Comparison of ENCODE assay signal across 11 cellular contexts in genomic region chr11:17544181-17544622, GRCh38. TPM values are rescaled to one million over a fixed set of nuclear protein-coding genes. Genes with fewer than 3 reads are reported as not detected.
DNase-seq lines count a peak whose midpoint lies in the region; ATAC-seq and TF ChIP-seq lines count a peak whose summit lies in the region.
"Had no signal": no experiment of that assay in that cellular context is flagged by ENCODE, and none has a peak within 500 bp of the region (broad histone marks: within the 10 kb centered on the region; RNA-seq: fewer than 3 reads in every experiment).

USH1C (minus strand) TSS chr11:17544416; CDS start chr11:17544307, 109 bp downstream.

- no peaks in the 10 kb centered on the region for H3K9me3 Mint-ChIP-seq in activated naive CD4-positive, alpha-beta T cell treated with anti-CD3 and anti-CD28 coated beads for 36 hours
- no peaks in the 10 kb centered on the region for H3K9me3 Mint-ChIP-seq in brain

- in situ Hi-C loops in GM13976 (cut with MboI; ENCODE audit: low sequenced_read_pairs, unreplicated experiment), result no loop called here

- no peak within 1 kb of the TSS for H3K27ac Mint-ChIP-seq in activated naive CD4-positive, alpha-beta T cell treated with anti-CD3 and anti-CD28 coated beads for 36 hours
- H3K27ac Mint-ChIP-seq in brain, result peak within 1 kb of the TSS in 2 of 5 experiments; percentile 29 to 42

- peaks cover 40% of the 10 kb centered on the region for H3K27me3 ChIP-seq in upper lobe of right lung
- H3K27me3 ChIP-seq: BLaER1 treated with 17β-estradiol and CSF1 and Interleukin-3, amounts not matched to agents 10 nM and 100 nM had no signal

- H3K4me3 Mint-ChIP-seq in activated naive CD4-positive, alpha-beta T cell treated with anti-CD3 and anti-CD28 coated beads for 36 hours, result no peak within 1 kb of the TSS
- peak within 1 kb of the TSS in 3 of 5 experiments; percentile 40 to 56 (median 40) for H3K4me3 Mint-ChIP-seq in brain

- H3K36me3 Mint-ChIP-seq in activated naive CD4-positive, alpha-beta T cell treated with anti-CD3 and anti-CD28 coated beads for 36 hours (ENCODE audit: low read depth), result no peaks in the 10 kb centered on the region
- H3K36me3 Mint-ChIP-seq in brain, result no peaks in the 10 kb centered on the region

- H3K4me1 ChIP-seq in mucosa of descending colon (ENCODE audit: low read depth) (peaks cover 10% of the 10 kb centered on the region), upper lobe of right lung (no peaks in the 10 kb centered on the region)
- H3K4me1 ChIP-seq: BLaER1 treated with 17β-estradiol and CSF1 and Interleukin-3, amounts not matched to agents 10 nM and 100 nM had no signal

- H3K9me3 ChIP-seq in mucosa of descending colon, result no peaks in the 10 kb centered on the region
- no peaks in the 10 kb centered on the region for H3K9me3 ChIP-seq in upper lobe of right lung

- peak; percentile 40 for DNase-seq in activated naive CD4-positive, alpha-beta T cell treated with anti-CD3 and anti-CD28 coated beads for 36 hours
- DNase-seq in activated naive CD4-positive, alpha-beta T cell (lab: John Stamatoyannopoulos, UW), result no peak
- peak; percentile 74 to 92 (median 87) for DNase-seq in mucosa of descending colon
- DNase-seq in upper lobe of right lung, result no peak
- DNase-seq in C1 segment of cervical spinal cord (lab: John Stamatoyannopoulos, UW), result no peak
- DNase-seq in GM13976 (ENCODE audit: low spot score), result no peak

- TF ChIP-seq CTCF in brain (conservative IDR thresholded peaks at IDR 0.05), result no peak
- no peak for TF ChIP-seq CTCF in mucosa of descending colon (IDR thresholded peaks at IDR 0.05)
- no peak for TF ChIP-seq CTCF in upper lobe of right lung (IDR thresholded peaks at IDR 0.05)
- TF ChIP-seq CTCF in GM13976 (IDR thresholded peaks at IDR 0.05; ENCODE audit: borderline replicate concordance, control extremely low read depth, extremely low read depth, insufficient read depth, missing control alignments), result no peak

- ATAC-seq in mucosa of descending colon (peak; percentile 83), upper lobe of right lung (peak; percentile 77), GM19328 (IDR thresholded peaks at IDR 0.05; ENCODE audit: unreplicated experiment) (no peak)

- CTCF ChIA-PET in activated naive CD4-positive, alpha-beta T cell treated with anti-CD3 and anti-CD28 coated beads for 36 hours (lab: Charles Lee), result interaction anchor here (1.2 kb wide), 1 partner anchor 13 kb away, joined by 3 read pairs; no protein-coding TSS in a partner anchor

- H3K36me3 ChIP-seq in mucosa of descending colon (ENCODE audit: low read depth) (no peaks in the 10 kb centered on the region), upper lobe of right lung (no peaks in the 10 kb centered on the region)
- H3K36me3 ChIP-seq: BLaER1 treated with 17β-estradiol and CSF1 and Interleukin-3, amounts not matched to agents 10 nM and 100 nM had no signal

- peaks cover 29% of the 10 kb centered on the region for H3K27me3 Mint-ChIP-seq in activated naive CD4-positive, alpha-beta T cell treated with anti-CD3 and anti-CD28 coated beads for 36 hours (ENCODE audit: low read depth)
- peaks cover 24% of the 10 kb centered on the region for H3K27me3 Mint-ChIP-seq in brain

- intact Hi-C loops in activated naive CD4-positive, alpha-beta T cell treated with anti-CD3 and anti-CD28 coated beads for 36 hours (cut with micrococcal nuclease), result no loop called here
- intact Hi-C loops in mucosa of descending colon (cut with DNase I, micrococcal nuclease) (no loop called here), upper lobe of right lung (cut with DNase I) (no loop called here)

- H3K4me1 Mint-ChIP-seq in activated naive CD4-positive, alpha-beta T cell treated with anti-CD3 and anti-CD28 coated beads for 36 hours (ENCODE audit: low read depth), result peaks cover 4% of the 10 kb centered on the region
- peaks cover 21% of the 10 kb centered on the region for H3K4me1 Mint-ChIP-seq in brain

- H3K4me3 ChIP-seq in mucosa of descending colon, result peak within 1 kb of the TSS; percentile 57
- H3K4me3 ChIP-seq in upper lobe of right lung, result no peak within 1 kb of the TSS
- H3K4me3 ChIP-seq: BLaER1 treated with 17β-estradiol and CSF1 and Interleukin-3, amounts not matched to agents 10 nM and 100 nM had no signal

- H3K27ac ChIP-seq in upper lobe of right lung, result no peak within 1 kb of the TSS
- H3K27ac ChIP-seq: BLaER1 treated with 17β-estradiol and CSF1 and Interleukin-3, amounts not matched to agents 10 nM and 100 nM had no signal

RNA-seq across cellular contexts. Expression of gene USH1C, which starts in this region (rescaled TPM):
- total RNA-seq in activated naive CD4-positive, alpha-beta T cell treated with anti-CD3 and anti-CD28 coated beads for 36 hours, result not detected
- polyA plus RNA-seq in brain (ENCODE audit: insufficient read depth, low read depth, low replicate concordance), result 20.5 TPM
- total RNA-seq in mucosa of descending colon (100 to 1,000 TPM in 2 of 3 donors, 10 to 100 TPM in 1; 81.7 to 229 (median 141) TPM), upper lobe of right lung (not detected)
- total RNA-seq: fibroblast of lung; T-helper 1 cell treated with Interleukin-12 subunit alpha and Interleukin-12 subunit beta and Interleukin-4 antibody, amounts not matched to agents 30 ng/mL and 1 ng/mL, for 36 hours had no signal
- polyA plus RNA-seq: fibroblast of lung had no signal

Comparison
In these comparisons a context has a peak if more than half of its experiments do, and no peak if none do; other contexts are left out.
1. RNA of gene USH1C (total RNA-seq): 81.7 to 229 TPM in mucosa of descending colon; not detected in activated naive CD4-positive, alpha-beta T cell treated with anti-CD3 and anti-CD28 coated beads for 36 hours and not detected in upper lobe of right lung (single experiment); every median in the first group is over 10 times any median in the second.
2. Peak in DNase-seq in activated naive CD4-positive, alpha-beta T cell treated with anti-CD3 and anti-CD28 coated beads for 36 hours; RNA of the gene not detected or under 1 TPM.
3. Peak in ATAC-seq in upper lobe of right lung; RNA of the gene not detected or under 1 TPM.
4. DNase-seq: peak in mucosa of descending colon (3 of 3); none in activated naive CD4-positive, alpha-beta T cell (0 of 4), upper lobe of right lung (single experiment), C1 segment of cervical spinal cord (0 of 14) and GM13976 (single experiment).